10 cellular contexts compared by ENCODE assay signal in genomic region chr12:98227162-98227561, GRCh38.
A peak's percentile ranks its signal among the peaks of the same experiment; 100 is the strongest.
DNase-seq lines count a peak whose midpoint lies in the region; ATAC-seq and TF ChIP-seq lines count a peak whose summit lies in the region.
"Had no signal": no experiment of that assay in that cellular context is flagged by ENCODE, and none has a peak within 500 bp of the region (broad histone marks: within the 10 kb centered on the region; RNA-seq: fewer than 3 reads in every experiment).

No MANE protein-coding gene starts in this region.

- BruUV-seq in Panc1 (replicated peaks; lab: Mats Ljungman, UMichigan), result no TSS peak

- POLR2A ChIA-PET in Panc1 (lab: Charles Lee), result no interaction called here
- POLR2A ChIA-PET in activated CD8-positive, alpha-beta T cell treated with anti-CD3 and anti-CD28 coated beads for 36 hours (lab: Charles Lee), result no interaction called here

- H3K27ac Mint-ChIP-seq in activated CD8-positive, alpha-beta T cell treated with anti-CD3 and anti-CD28 coated beads for 36 hours, result no peak overlapping the region
- H3K27ac Mint-ChIP-seq: activated naive CD8-positive, alpha-beta T cell treated with anti-CD3 and anti-CD28 coated beads for 36 hours had no signal

- DNase-seq in AG20443 (ENCODE audit: low spot score) (peak; percentile 16), HAP-1 (ENCODE audit: low spot score in 2 of 2) (peak; percentile 15 to 17), Panc1 (ENCODE audit: low read depth, low spot score) (no peak), hepatic stellate cell (ENCODE audit: low spot score) (peak; percentile 3), NCI-H345 (lab: John Stamatoyannopoulos, UW) (no peak), COR-L47 (lab: John Stamatoyannopoulos, UW) (no peak)
- no peak for DNase-seq in activated CD8-positive, alpha-beta T cell treated with anti-CD3 and anti-CD28 coated beads for 36 hours
- DNase-seq: activated naive CD8-positive, alpha-beta T cell treated with anti-CD3 and anti-CD28 coated beads for 36 hours; hippocampal formation had no signal

- H3K27me3 ChIP-seq in HAP-1 (ENCODE audit: low read depth) (peaks cover 4% of the 10 kb centered on the region), Panc1 (ENCODE audit: control insufficient read depth, insufficient read depth, low read length) (no peaks in the 10 kb centered on the region; the same call in 1 of the 2 replicates)

- H3K9me3 ChIP-seq in HAP-1 (no peaks in the 10 kb centered on the region), Panc1 (ENCODE audit: control insufficient read depth, insufficient read depth, low read depth, low read length) (no peaks in the 10 kb centered on the region)

- no peak overlapping the region for H3K27ac ChIP-seq in Panc1 (ENCODE audit: low read length)

- no peak overlapping the region for H3K4me3 Mint-ChIP-seq in activated CD8-positive, alpha-beta T cell treated with anti-CD3 and anti-CD28 coated beads for 36 hours
- H3K4me3 Mint-ChIP-seq: activated naive CD8-positive, alpha-beta T cell treated with anti-CD3 and anti-CD28 coated beads for 36 hours had no signal

- no peak for ATAC-seq in Panc1
- no peak for ATAC-seq in activated CD8-positive, alpha-beta T cell treated with anti-CD3 and anti-CD28 coated beads for 36 hours
- no peak for ATAC-seq in GM18873 (IDR thresholded peaks at IDR 0.05; ENCODE audit: low FRiP score, unreplicated experiment)

- H3K27me3 Mint-ChIP-seq in activated CD8-positive, alpha-beta T cell treated with anti-CD3 and anti-CD28 coated beads for 36 hours, result no peaks in the 10 kb centered on the region

- H3K4me1 Mint-ChIP-seq in activated CD8-positive, alpha-beta T cell treated with anti-CD3 and anti-CD28 coated beads for 36 hours (ENCODE audit: low read depth), result no peaks in the 10 kb centered on the region
- H3K4me1 Mint-ChIP-seq: activated naive CD8-positive, alpha-beta T cell treated with anti-CD3 and anti-CD28 coated beads for 36 hours had no signal

- no peaks in the 10 kb centered on the region for H3K9me3 Mint-ChIP-seq in activated CD8-positive, alpha-beta T cell treated with anti-CD3 and anti-CD28 coated beads for 36 hours
- H3K9me3 Mint-ChIP-seq: activated naive CD8-positive, alpha-beta T cell treated with anti-CD3 and anti-CD28 coated beads for 36 hours had no signal

- no peaks in the 10 kb centered on the region for H3K36me3 Mint-ChIP-seq in activated CD8-positive, alpha-beta T cell treated with anti-CD3 and anti-CD28 coated beads for 36 hours (ENCODE audit: low read depth)
- H3K36me3 Mint-ChIP-seq: activated naive CD8-positive, alpha-beta T cell treated with anti-CD3 and anti-CD28 coated beads for 36 hours had no signal

- H3K4me3 ChIP-seq in HAP-1 (no peak overlapping the region), Panc1 (ENCODE audit: low read depth in 2 of 2, low read length in 2 of 2) (no peak overlapping the region)

- CTCF ChIA-PET in Panc1 (lab: Charles Lee), result interaction anchor here (0.5 kb wide), 1 partner anchor 106 kb away, joined by 4 read pairs; no protein-coding TSS in a partner anchor
- CTCF ChIA-PET in activated CD8-positive, alpha-beta T cell treated with anti-CD3 and anti-CD28 coated beads for 36 hours (lab: Charles Lee), result interaction anchor here (0.7 to 1.4 kb wide), 3 partner anchors 12 to 170 kb away, joined by 3 to 5 read pairs (median 4); no protein-coding TSS in a partner anchor

- no peaks in the 10 kb centered on the region for H3K36me3 ChIP-seq in HAP-1 (replicated peaks)
- no peaks in the 10 kb centered on the region for H3K36me3 ChIP-seq in Panc1 (ENCODE audit: control insufficient read depth, insufficient read depth, low read length)

- in situ Hi-C loops in HAP-1 (cut with MboI; ENCODE audit: low sequenced_read_pairs), result no loop called here
- in situ Hi-C loops in Panc1 (cut with HindIII; ENCODE audit: low pct_unique_long_range_greater_than_20kb, low sequenced_read_pairs), result no loop called here

- TF ChIP-seq CTCF in Panc1 (IDR thresholded peaks at IDR 0.05), result peak; percentile 46
- no peak for TF ChIP-seq CTCF in activated CD8-positive, alpha-beta T cell treated with anti-CD3 and anti-CD28 coated beads for 36 hours (IDR thresholded peaks at IDR 0.05)

- intact Hi-C loops in Panc1 (cut with micrococcal nuclease; ENCODE audit: unreplicated experiment), result no loop called here
- intact Hi-C loops in activated CD8-positive, alpha-beta T cell treated with anti-CD3 and anti-CD28 coated beads for 36 hours (cut with micrococcal nuclease), result no loop called here

- H3K4me1 ChIP-seq in HAP-1 (no peaks in the 10 kb centered on the region), Panc1 (ENCODE audit: control insufficient read depth, insufficient read depth, low read length) (no peaks in the 10 kb centered on the region)

Comparison
In these comparisons a context has a peak if more than half of its experiments do, and no peak if none do; other contexts are left out.
1. DNase-seq: peak in AG20443 (single experiment), HAP-1 (2 of 2) and hepatic stellate cell (single experiment); none in Panc1 (single experiment), activated CD8-positive, alpha-beta T cell treated with anti-CD3 and anti-CD28 coated beads for 36 hours (single experiment), NCI-H345 (single experiment) and COR-L47 (single experiment).